19 cellular contexts compared by ENCODE assay signal in genomic region chr22:40027191-40028097, GRCh38.
"Had no signal": no experiment of that assay in that cellular context is flagged by ENCODE, and none has a peak within 500 bp of the region (broad histone marks: within the 10 kb centered on the region; RNA-seq: fewer than 3 reads in every experiment).

No MANE protein-coding gene starts in this region.

- ATAC-seq: activated CD8-positive, alpha-beta T cell treated with anti-CD3 and anti-CD28 coated beads for 36 hours; heart left ventricle; left ventricle myocardium superior; naive thymus-derived CD8-positive, alpha-beta T cell; stimulated activated naive B cell treated with anti-CD40 and anti-IgM and Interleukin-4, amounts not matched to agents 10 μg/mL and 1 μg/mL and 100 μg/mL, for 72 hours had no signal

- H3K4me3 Mint-ChIP-seq: activated CD4-positive, alpha-beta T cell treated with anti-CD3 and anti-CD28 coated beads, Interleukin-2, amount 10 ng/mL, durations not matched to agents 24 days and 14 days; activated CD8-positive, alpha-beta T cell treated with anti-CD3 and anti-CD28 coated beads for 36 hours; activated naive CD4-positive, alpha-beta T cell treated with anti-CD3 and anti-CD28 coated beads for 36 hours; activated T-cell treated with anti-CD3 and anti-CD28 coated beads, Interleukin-2, amount 50 U/mL, for 24 hours; brain; naive thymus-derived CD8-positive, alpha-beta T cell; stimulated activated naive B cell treated with anti-CD40 and anti-IgM and Interleukin-4, amounts not matched to agents 10 μg/mL and 1 μg/mL and 100 μg/mL, for 72 hours had no signal

- H3K4me2 ChIP-seq: smooth muscle cell had no signal

- H3K79me2 ChIP-seq: parathyroid adenoma had no signal

- H3K36me3 Mint-ChIP-seq: brain; naive thymus-derived CD8-positive, alpha-beta T cell; stimulated activated naive B cell treated with anti-CD40 and anti-IgM and Interleukin-4, amounts not matched to agents 10 μg/mL and 1 μg/mL and 100 μg/mL, for 72 hours had no signal

- H3K9me3 ChIP-seq: esophagus muscularis mucosa, gastroesophageal sphincter, heart left ventricle had no signal

- H3K36me3 ChIP-seq: esophagus muscularis mucosa, gastroesophageal sphincter, heart left ventricle had no signal

- H3K9me3 Mint-ChIP-seq: activated CD4-positive, alpha-beta T cell treated with anti-CD3 and anti-CD28 coated beads, Interleukin-2, amount 10 ng/mL, durations not matched to agents 24 days and 14 days; activated CD8-positive, alpha-beta T cell treated with anti-CD3 and anti-CD28 coated beads for 36 hours; activated naive CD4-positive, alpha-beta T cell treated with anti-CD3 and anti-CD28 coated beads for 36 hours; activated T-cell treated with anti-CD3 and anti-CD28 coated beads, Interleukin-2, amount 50 U/mL, for 24 hours; activated T-helper 2 cell treated with anti-CD3 and anti-CD28 coated beads, Interferon-gamma antibody, Interleukin-2, Interleukin-4, amounts not matched to agents 10 μg/mL and 5 μg/mL and 100 μg/mL, durations not matched to agents 14 hours and 24 hours and 36 hours; brain; naive thymus-derived CD8-positive, alpha-beta T cell; stimulated activated naive B cell treated with anti-CD40 and anti-IgM and Interleukin-4, amounts not matched to agents 10 μg/mL and 1 μg/mL and 100 μg/mL, for 72 hours had no signal

- H3K27ac ChIP-seq: esophagus muscularis mucosa, gastroesophageal sphincter, heart left ventricle, parathyroid adenoma had no signal

- DNase-seq: activated CD4-positive, alpha-beta T cell treated with anti-CD3 and anti-CD28 coated beads, Interleukin-2, amount 10 ng/mL, durations not matched to agents 24 days and 14 days; activated CD8-positive, alpha-beta T cell treated with anti-CD3 and anti-CD28 coated beads for 36 hours; activated naive CD4-positive, alpha-beta T cell treated with anti-CD3 and anti-CD28 coated beads for 36 hours; activated T-cell treated with anti-CD3 and anti-CD28 coated beads, Interleukin-2, amount 50 U/mL, for 24 hours; cortex of kidney; effector CD4-positive, alpha-beta T cell; heart left ventricle; kidney glomerular epithelial cell; left ventricle myocardium superior; naive thymus-derived CD8-positive, alpha-beta T cell; stimulated activated CD4-positive, alpha-beta T cell treated with anti-CD3 and anti-CD28 coated beads, Interleukin-4, amount 100 ng/mL, for 4 hours; stimulated activated naive B cell treated with anti-CD40 and anti-IgM and Interleukin-4, amounts not matched to agents 10 μg/mL and 1 μg/mL and 100 μg/mL, for 72 hours; T1000 had no signal

- H3K4me3 ChIP-seq: esophagus muscularis mucosa, gastroesophageal sphincter, heart left ventricle, smooth muscle cell had no signal

- H3K27ac Mint-ChIP-seq: activated CD4-positive, alpha-beta T cell treated with anti-CD3 and anti-CD28 coated beads, Interleukin-2, amount 10 ng/mL, durations not matched to agents 24 days and 14 days; activated CD8-positive, alpha-beta T cell treated with anti-CD3 and anti-CD28 coated beads for 36 hours; activated naive CD4-positive, alpha-beta T cell treated with anti-CD3 and anti-CD28 coated beads for 36 hours; activated T-cell treated with anti-CD3 and anti-CD28 coated beads, Interleukin-2, amount 50 U/mL, for 24 hours; activated T-helper 2 cell treated with anti-CD3 and anti-CD28 coated beads, Interferon-gamma antibody, Interleukin-2, Interleukin-4, amounts not matched to agents 10 μg/mL and 5 μg/mL and 100 μg/mL, durations not matched to agents 14 hours and 24 hours and 36 hours; stimulated activated naive B cell treated with anti-CD40 and anti-IgM and Interleukin-4, amounts not matched to agents 10 μg/mL and 1 μg/mL and 100 μg/mL, for 72 hours had no signal

- H3K4me1 ChIP-seq: parathyroid adenoma had no signal

- H3K27me3 Mint-ChIP-seq: activated CD4-positive, alpha-beta T cell treated with anti-CD3 and anti-CD28 coated beads, Interleukin-2, amount 10 ng/mL, durations not matched to agents 24 days and 14 days; activated CD8-positive, alpha-beta T cell treated with anti-CD3 and anti-CD28 coated beads for 36 hours; activated T-cell treated with anti-CD3 and anti-CD28 coated beads, Interleukin-2, amount 50 U/mL, for 24 hours; naive thymus-derived CD8-positive, alpha-beta T cell had no signal

- H3K9ac ChIP-seq: parathyroid adenoma had no signal
